In the genomic region with DNA sequence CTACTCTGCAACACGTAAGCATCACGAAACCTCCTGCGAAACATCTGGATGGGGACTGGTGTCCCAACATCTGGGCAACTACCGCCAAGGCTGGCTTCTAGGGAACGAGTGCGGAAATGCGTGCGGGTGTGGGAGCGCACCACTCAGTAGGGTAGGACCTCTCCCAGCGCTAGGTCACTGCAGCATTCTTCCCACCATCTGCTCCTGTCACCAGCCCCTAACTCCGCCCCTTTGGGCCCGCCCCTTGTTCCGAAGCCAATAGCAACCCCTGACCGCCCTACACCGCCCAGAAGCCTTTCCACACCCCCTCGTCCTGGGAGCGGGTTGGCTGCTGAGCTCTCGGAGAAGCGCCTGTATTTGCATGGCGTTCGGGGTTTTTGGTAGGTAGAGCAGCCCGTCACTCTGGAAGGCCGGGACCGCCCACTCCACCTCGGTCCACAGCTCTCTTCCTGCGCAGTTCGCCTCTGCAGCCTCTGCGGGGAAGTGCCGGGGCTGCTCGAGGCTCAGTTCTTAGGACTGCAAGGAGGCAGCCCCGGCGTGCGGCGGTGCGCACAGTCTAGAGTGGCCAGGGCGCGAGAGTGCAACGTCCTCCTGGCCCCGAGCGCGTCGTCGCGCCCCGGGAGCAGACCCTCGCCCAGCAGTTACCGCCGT, we compare ENCODE assay signal across 8 cellular contexts. TPM values are rescaled to one million over a fixed set of nuclear protein-coding genes. Genes with fewer than 3 reads are reported as not detected.
A peak's percentile ranks its signal among the peaks of the same experiment; 100 is the strongest.
DNase-seq lines count a peak whose midpoint lies in the region; ATAC-seq and TF ChIP-seq lines count a peak whose summit lies in the region.

A gene (plus strand): TSS at position 454 of the 651 bp plus-strand sequence. CDS start 438 bp downstream, outside the sequence.

- peaks cover 58% of the 10 kb centered on the region for H3K4me1 Mint-ChIP-seq in activated B cell treated with CpG ODN at 0.5 μM for 24 hours

- H2AFZ ChIP-seq in smooth muscle cell (ENCODE audit: low read depth) = peak within 1 kb of the TSS; percentile 91

- POLR2A ChIA-PET in activated B cell treated with CpG ODN at 0.5 μM for 24 hours (lab: Charles Lee) = interaction anchor here (0.5 to 2.2 kb wide), 12 partner anchors 9 to 626 kb away, joined by 3 to 30 read pairs (median 5); a partner anchor contains a TSS

- H3K79me2 ChIP-seq in smooth muscle cell (ENCODE audit: low read depth) = peaks cover 47% of the 10 kb centered on the region

- peak within 1 kb of the TSS; percentile 52; the same call in 1 of the 2 replicates for H3K27ac ChIP-seq in 22Rv1
- H3K27ac ChIP-seq in smooth muscle cell (ENCODE audit: low read depth) = peak within 1 kb of the TSS; percentile 44

- H3K4me3 ChIP-seq in smooth muscle cell = peak within 1 kb of the TSS; percentile 84

- peaks cover 50% of the 10 kb centered on the region for H3K27me3 Mint-ChIP-seq in activated B cell treated with CpG ODN at 0.5 μM for 24 hours

- peaks cover 35% of the 10 kb centered on the region for H3K27me3 ChIP-seq in smooth muscle cell (ENCODE audit: low read depth)

- ATAC-seq in GM18520 (IDR thresholded peaks at IDR 0.05; ENCODE audit: unreplicated experiment) = peak; percentile 61
- ATAC-seq in HG03060 (IDR thresholded peaks at IDR 0.05; ENCODE audit: low read depth, unreplicated experiment) = peak; percentile 77
- ATAC-seq in activated B cell treated with CpG ODN at 0.5 μM for 24 hours (ENCODE audit: low read depth) = peak; percentile 84

- H3K4me2 ChIP-seq in smooth muscle cell = peak within 1 kb of the TSS; percentile 98

- H4K20me1 ChIP-seq in smooth muscle cell (ENCODE audit: low read depth) = peaks cover 45% of the 10 kb centered on the region

- H3K4me3 Mint-ChIP-seq in activated B cell treated with CpG ODN at 0.5 μM for 24 hours = peak within 1 kb of the TSS; percentile 87

- intact Hi-C loops in activated B cell treated with CpG ODN at 0.5 μM for 24 hours (cut with micrococcal nuclease) = loop anchor here (1.0 to 5.0 kb wide), 7 partner anchors 88 to 1276 kb away; a partner anchor contains a TSS

- peak within 1 kb of the TSS; percentile 86 for H3K27ac Mint-ChIP-seq in activated B cell treated with CpG ODN at 0.5 μM for 24 hours

- H3K9me3 ChIP-seq in smooth muscle cell (replicated peaks; ENCODE audit: low read depth) = no peaks in the 10 kb centered on the region

- peak within 1 kb of the TSS; percentile 67 for H3K9ac ChIP-seq in smooth muscle cell (ENCODE audit: low read depth)

- TF ChIP-seq CTCF in 22Rv1 (IDR thresholded peaks at IDR 0.05) (no peak), activated B cell treated with CpG ODN at 0.5 μM for 24 hours (IDR thresholded peaks at IDR 0.05) (no peak), smooth muscle cell (IDR thresholded peaks at IDR 0.05; ENCODE audit: borderline replicate concordance, insufficient read depth, poor library complexity, severe bottlenecking) (no peak)

- DNase-seq in NCI-H2107 treated with DMSO at 0.1 percent for 48 hours (lab: John Stamatoyannopoulos, UW; ENCODE audit: unreplicated experiment) = peak; percentile 38
- DNase-seq in activated B cell treated with CpG ODN at 0.5 μM for 24 hours = peak; percentile 81
- peak; percentile 99 for DNase-seq in central memory CD4-positive, alpha-beta T cell
- DNase-seq in inferior parietal cortex (ENCODE audit: extremely low spot score) = peak; percentile 67
- DNase-seq in smooth muscle cell (lab: John Stamatoyannopoulos, UW; ENCODE audit: unreplicated experiment) = peak; percentile 94

- under 1% methylated on average over 48 of the region's 48 CpGs for WGBS in smooth muscle cell (ENCODE audit: low lambda C conversion rate)

- CTCF ChIA-PET in activated B cell treated with CpG ODN at 0.5 μM for 24 hours (lab: Charles Lee) = interaction anchor here (0.6 to 3.9 kb wide), 9 partner anchors 51 to 707 kb away, joined by 3 to 20 read pairs (median 6); no protein-coding TSS in a partner anchor

- no peaks in the 10 kb centered on the region for H3K36me3 ChIP-seq in smooth muscle cell (ENCODE audit: low read depth)

- H3F3A ChIP-seq in smooth muscle cell (ENCODE audit: low read depth) = no peaks in the 10 kb centered on the region

- peaks cover 2% of the 10 kb centered on the region for H3K36me3 Mint-ChIP-seq in activated B cell treated with CpG ODN at 0.5 μM for 24 hours (ENCODE audit: low read depth)

- H3K9me3 Mint-ChIP-seq in activated B cell treated with CpG ODN at 0.5 μM for 24 hours = peaks cover 4% of the 10 kb centered on the region

- H3K4me1 ChIP-seq in smooth muscle cell (ENCODE audit: low read depth) = peaks cover 34% of the 10 kb centered on the region

RNA-seq across cellular contexts. Expression of the gene that starts here (rescaled TPM):
- total RNA-seq in activated B cell treated with CpG ODN at 0.5 μM for 24 hours = 3.1 and 3.3 TPM in 2 replicates
- 17.3 and 20.6 TPM in 2 replicates for total RNA-seq in smooth muscle cell
- polyA plus RNA-seq in smooth muscle cell = 11.3 and 13.2 TPM in 2 replicates

Comparison
In these comparisons a context has a peak if more than half of its experiments do, and no peak if none do; other contexts are left out.
1. Peak in every context shown above with its lines: DNase-seq, ATAC-seq, H3K4me3 ChIP-seq and H3K27ac ChIP-seq.
2. DNase-seq: peak in every context shown above with its lines; median percentile 99 in central memory CD4-positive, alpha-beta T cell; 94 in smooth muscle cell; 81 in activated B cell treated with CpG ODN at 0.5 μM for 24 hours; 67 in inferior parietal cortex; 38 in NCI-H2107 treated with DMSO at 0.1 percent for 48 hours.